Comparison of ENCODE assay signal across 8 cellular contexts in genomic region chr6:25006565-25007001, GRCh38.
DNase-seq lines count a peak whose midpoint lies in the region; ATAC-seq and TF ChIP-seq lines count a peak whose summit lies in the region.

No MANE protein-coding gene starts in this region.

- no peaks in the 10 kb centered on the region for H3K27me3 ChIP-seq in HL-60 (ENCODE audit: insufficient read depth, poor library complexity, severe bottlenecking)

- no peaks in the 10 kb centered on the region for H3K27me3 Mint-ChIP-seq in WTC11 (ENCODE audit: low read depth)

- H3K4me3 ChIP-seq in HL-60 (replicated peaks; ENCODE audit: insufficient read depth, low read length), result no peak overlapping the region
- H3K4me3 ChIP-seq in fibroblast of pulmonary artery (replicated peaks; ENCODE audit: low read depth, low read length), result no peak overlapping the region

- H3K27ac Mint-ChIP-seq in WTC11, result peak overlapping the region; percentile 4; the same call in 1 of the 2 replicates

- H3K4me1 Mint-ChIP-seq in WTC11, result peaks cover 3% of the 10 kb centered on the region

- TF ChIP-seq CTCF in HL-60 (IDR thresholded peaks at IDR 0.05; ENCODE audit: insufficient read depth, low read length) (no peak), WTC11 (IDR thresholded peaks at IDR 0.05) (no peak), fibroblast of pulmonary artery (IDR thresholded peaks at IDR 0.05; ENCODE audit: low read length, missing control alignments) (no peak)

- CTCF ChIA-PET in WTC11 (lab: Charles Lee), result interaction anchor here (0.5 to 1.9 kb wide), 5 partner anchors 11 to 151 kb away, joined by 3 to 6 read pairs (median 5); no protein-coding TSS in a partner anchor

- ATAC-seq in WTC11, result 0 out of 2 replicates have a peak, but pooled peaks have one; percentile 36
- ATAC-seq in GM19463 (IDR thresholded peaks at IDR 0.05; ENCODE audit: unreplicated experiment), result no peak
- ATAC-seq in HG02588 (IDR thresholded peaks at IDR 0.05; ENCODE audit: unreplicated experiment), result no peak

- POLR2A ChIA-PET in WTC11 (lab: Charles Lee), result no interaction called here

- no peaks in the 10 kb centered on the region for H3K36me3 Mint-ChIP-seq in WTC11

- no peak overlapping the region for H3K4me3 Mint-ChIP-seq in WTC11

- peak overlapping the region; percentile 83 for H3K27ac ChIP-seq in HL-60 (replicated peaks)

- H3K9me3 Mint-ChIP-seq in WTC11, result no peaks in the 10 kb centered on the region

- peak; percentile 65 for DNase-seq in GDM1 (lab: John Stamatoyannopoulos, UW)
- DNase-seq in HL-60 (ENCODE audit: low read depth in 1 of 2, low spot score in 1 of 2), result peak; percentile 79 to 80
- no peak for DNase-seq in WTC11 (ENCODE audit: low spot score)
- DNase-seq in fibroblast of pulmonary artery (ENCODE audit: low read depth), result peak; percentile 89
- DNase-seq in pons (ENCODE audit: low spot score), result peak; percentile 80
- DNase-seq in D341Med (ENCODE audit: low spot score), result no peak

TF ChIP-seq in WTC11, 78 proteins besides CTCF, POLR2A, EP300 and RAD21:
- TF ChIP-seq CREM (CRISPR knock-in tag; IDR thresholded peaks at IDR 0.05) (no peak), TEAD1 (CRISPR knock-in tag; IDR thresholded peaks at IDR 0.05) (no peak), PREB (CRISPR knock-in tag; IDR thresholded peaks at IDR 0.05; ENCODE audit: borderline replicate concordance) (no peak), ZNF263 (CRISPR knock-in tag; IDR thresholded peaks at IDR 0.05; ENCODE audit: low read depth) (no peak), NR2C2 (CRISPR knock-in tag; IDR thresholded peaks at IDR 0.05) (no peak), ELF4 (CRISPR knock-in tag; IDR thresholded peaks at IDR 0.05; ENCODE audit: low read depth) (no peak), ZNF219 (CRISPR knock-in tag; IDR thresholded peaks at IDR 0.05; ENCODE audit: borderline replicate concordance) (no peak)
- TF ChIP-seq, protein P1, sequence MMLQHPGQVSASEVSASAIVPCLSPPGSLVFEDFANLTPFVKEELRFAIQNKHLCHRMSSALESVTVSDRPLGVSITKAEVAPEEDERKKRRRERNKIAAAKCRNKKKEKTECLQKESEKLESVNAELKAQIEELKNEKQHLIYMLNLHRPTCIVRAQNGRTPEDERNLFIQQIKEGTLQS (CRISPR knock-in tag; conservative IDR thresholded peaks at IDR 0.05), result no peak
TF ChIP-seq in WTC11: peak in this region for 0.

Comparison
In these comparisons a context has a peak if more than half of its experiments do, and no peak if none do; other contexts are left out.
1. DNase-seq: peak in GDM1 (single experiment), HL-60 (2 of 2), fibroblast of pulmonary artery (single experiment) and pons (single experiment); none in WTC11 (single experiment) and D341Med (single experiment).